10 cellular contexts compared by ENCODE assay signal in the genomic region with DNA sequence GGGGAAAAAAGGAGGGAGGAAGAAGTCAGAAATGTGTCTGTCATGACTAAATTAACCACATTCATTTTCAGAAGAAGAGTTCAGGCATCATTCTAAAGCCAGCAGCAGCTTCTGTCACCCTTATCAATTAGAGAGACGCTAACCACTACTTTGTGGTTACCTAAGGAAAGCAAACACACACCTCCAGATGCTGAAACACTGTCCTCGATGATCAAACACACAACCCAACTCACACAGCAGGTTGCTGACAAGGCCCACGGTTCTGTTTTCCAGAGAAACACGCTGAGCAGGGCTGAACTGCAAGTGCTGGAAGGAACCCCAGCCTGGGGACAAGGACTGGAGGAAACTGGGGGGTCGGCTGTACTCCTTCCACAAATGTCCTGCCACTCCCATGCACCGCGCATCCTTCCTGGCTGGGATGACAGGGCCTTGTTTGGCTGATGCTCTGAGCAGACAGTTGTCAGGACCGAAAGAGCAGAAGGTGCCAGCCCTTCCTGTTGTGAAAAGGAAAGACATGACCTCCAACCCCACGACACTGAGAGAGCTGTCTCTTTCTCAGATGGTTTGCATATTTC. TPM values are rescaled to one million over a fixed set of nuclear protein-coding genes. Genes with fewer than 3 reads are reported as not detected.
DNase-seq lines count a peak whose midpoint lies in the region; ATAC-seq and TF ChIP-seq lines count a peak whose summit lies in the region.
"Had no signal": no experiment of that assay in that cellular context is flagged by ENCODE, and none has a peak within 500 bp of the region (broad histone marks: within the 10 kb centered on the region; RNA-seq: fewer than 3 reads in every experiment).

No MANE protein-coding gene starts in this region.

- peaks cover 0 to 8% of the 10 kb centered on the region in 2 donors for H3K4me1 ChIP-seq in left lung

- no peak overlapping the region for H3K4me3 ChIP-seq in left lung
- H3K4me3 ChIP-seq: psoas muscle had no signal

- ATAC-seq in GM18909 (IDR thresholded peaks at IDR 0.05; ENCODE audit: poor library complexity, unreplicated experiment) = peak; percentile 41
- ATAC-seq in activated naive CD4-positive, alpha-beta T cell treated with anti-CD3 and anti-CD28 coated beads, Interleukin-2, amount 50 U/mL, for 72 hours = peak; percentile 94 to 96
- ATAC-seq in left lung = no peak

- no peaks in the 10 kb centered on the region for H3K27me3 ChIP-seq in left lung

- no peaks in the 10 kb centered on the region for H3K9me3 Mint-ChIP-seq in activated naive CD4-positive, alpha-beta T cell treated with anti-CD3 and anti-CD28 coated beads, Interleukin-2, amount 50 U/mL, for 72 hours

- peak overlapping the region; percentile 94 to 97 for H3K27ac Mint-ChIP-seq in activated naive CD4-positive, alpha-beta T cell treated with anti-CD3 and anti-CD28 coated beads, Interleukin-2, amount 50 U/mL, for 72 hours

- H3K27ac ChIP-seq in left lung = peak overlapping the region in 1 of 2 donors; percentile 37
- H3K27ac ChIP-seq: psoas muscle had no signal

- no peak for TF ChIP-seq CTCF in left lung (IDR thresholded peaks at IDR 0.05)

- H3K36me3 Mint-ChIP-seq in activated naive CD4-positive, alpha-beta T cell treated with anti-CD3 and anti-CD28 coated beads, Interleukin-2, amount 50 U/mL, for 72 hours = peaks cover 0 to 15% of the 10 kb centered on the region in 2 donors

- intact Hi-C loops in left lung (cut with DNase I) = no loop called here

- H3K9me3 ChIP-seq in left lung = no peaks in the 10 kb centered on the region
- H3K9me3 ChIP-seq: psoas muscle had no signal

- DNase-seq in T-helper 22 cell (ENCODE audit: low read depth) (peak; percentile 44), DMS153 (lab: John Stamatoyannopoulos, UW) (no peak), NCI-H187 (lab: John Stamatoyannopoulos, UW) (no peak), left lung (no peak), KG1 (lab: John Stamatoyannopoulos, UW) (no peak)
- DNase-seq in activated naive CD4-positive, alpha-beta T cell treated with anti-CD3 and anti-CD28 coated beads, Interleukin-2, amount 50 U/mL, for 72 hours (ENCODE audit: low spot score in 2 of 2) = peak; percentile 57 to 71
- peak; percentile 72 for DNase-seq in stimulated activated CD4-positive, alpha-beta T cell treated with anti-CD3 and anti-CD28 coated beads, Interleukin-4, amount 100 ng/mL, for 24 hours
- DNase-seq: IMR-90, psoas muscle had no signal

- H3K36me3 ChIP-seq in left lung = no peaks in the 10 kb centered on the region

RNA-seq across cellular contexts. Expression of gene PRKCQ, which starts 36.6 kb away (rescaled TPM):
- 10 to 100 TPM; 27.5 to 48.4 TPM for total RNA-seq in activated naive CD4-positive, alpha-beta T cell treated with anti-CD3 and anti-CD28 coated beads, Interleukin-2, amount 50 U/mL, for 72 hours
- total RNA-seq in left lung = 1 to 10 TPM; 7.0 to 7.3 TPM

Comparison
In these comparisons a context has a peak if more than half of its experiments do, and no peak if none do; other contexts are left out.
1. DNase-seq: peak in T-helper 22 cell (single experiment), activated naive CD4-positive, alpha-beta T cell treated with anti-CD3 and anti-CD28 coated beads, Interleukin-2, amount 50 U/mL, for 72 hours (2 of 2) and stimulated activated CD4-positive, alpha-beta T cell treated with anti-CD3 and anti-CD28 coated beads, Interleukin-4, amount 100 ng/mL, for 24 hours (single experiment); none in DMS153 (single experiment), NCI-H187 (0 of 2), left lung (0 of 2) and KG1 (single experiment).